In the genomic region with DNA sequence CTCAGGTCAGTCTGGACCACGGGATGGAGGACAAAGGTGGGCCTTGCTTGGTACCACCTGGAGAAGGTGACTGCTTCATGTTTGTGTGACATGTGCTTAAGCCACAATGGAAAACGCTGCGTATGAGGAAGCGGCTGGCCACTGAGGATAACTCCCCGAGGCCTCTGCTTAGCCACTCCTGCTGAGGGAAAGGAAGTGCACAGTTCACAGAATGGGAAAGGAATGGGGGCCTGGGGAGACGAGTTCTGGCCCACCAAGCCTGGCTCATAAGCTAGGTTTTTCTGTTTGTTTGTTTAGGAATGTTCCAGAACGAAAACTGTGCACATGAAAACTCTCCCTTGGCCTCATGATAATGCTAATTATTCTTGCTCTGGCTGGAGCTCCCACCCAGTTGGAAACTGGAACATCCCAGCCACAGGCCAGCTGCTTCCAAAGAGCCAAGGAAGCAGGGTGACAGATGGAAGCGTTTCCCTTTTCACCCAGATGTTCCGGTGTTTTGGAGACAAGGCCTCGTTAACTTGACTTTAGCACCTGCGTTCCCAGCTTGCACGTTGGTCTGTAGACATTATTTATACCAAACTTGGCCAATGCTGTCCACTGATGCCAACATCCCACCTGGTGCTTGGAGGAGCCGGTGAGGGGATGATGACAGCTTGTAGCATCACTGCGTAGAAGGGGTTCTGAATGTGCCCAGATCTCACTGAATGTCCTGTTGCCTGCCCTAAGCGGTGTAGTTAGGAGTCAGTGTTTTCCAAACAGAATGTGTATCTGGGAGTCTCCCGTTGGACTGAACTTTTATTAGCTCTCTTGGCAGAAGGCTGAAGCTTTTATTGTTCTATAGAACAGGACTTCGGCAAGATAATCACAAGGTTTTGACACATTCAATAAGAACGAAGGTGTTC, we compare ENCODE assay signal across 25 cellular contexts. TPM values are rescaled to one million over a fixed set of nuclear protein-coding genes. Genes with fewer than 3 reads are reported as not detected.
DNase-seq lines count a peak whose midpoint lies in the region; ATAC-seq, FAIRE-seq and TF ChIP-seq lines count a peak whose summit lies in the region.
"Had no signal": no experiment of that assay in that cellular context is flagged by ENCODE, and none has a peak within 500 bp of the region (broad histone marks: within the 10 kb centered on the region; RNA-seq: fewer than 3 reads in every experiment).

No MANE protein-coding gene starts in this region.

- H3K4me1 ChIP-seq in HepG2 (ENCODE audit: insufficient read depth, low read length) (no peaks in the 10 kb centered on the region), right lobe of liver (no peaks in the 10 kb centered on the region), muscle layer of colon (ENCODE audit: insufficient read depth, low read length) (peaks cover 24% of the 10 kb centered on the region)
- no peaks in the 10 kb centered on the region for H3K4me1 ChIP-seq in CD4-positive, alpha-beta memory T cell (ENCODE audit: insufficient read depth, low read length)
- H3K4me1 ChIP-seq: A549 had no signal

- no peak overlapping the region for H3K27ac Mint-ChIP-seq in CD4-positive, alpha-beta memory T cell
- no peak overlapping the region for H3K27ac Mint-ChIP-seq in activated CD4-positive, alpha-beta T cell treated with anti-CD3 and anti-CD28 coated beads, Interleukin-2, amount 10 ng/mL, durations not matched to agents 7 days and 5 days
- H3K27ac Mint-ChIP-seq: activated T-cell treated with anti-CD3 and anti-CD28 coated beads, Interleukin-2, amount 50 U/mL, for 24 hours; CD4-positive, alpha-beta T cell; HFFc6; nephron; stimulated activated naive B cell treated with anti-CD40 and anti-IgM and Interleukin-4, amounts not matched to agents 10 μg/mL and 1 μg/mL and 100 μg/mL, for 72 hours had no signal

- no peak overlapping the region for H3K4me3 Mint-ChIP-seq in CD4-positive, alpha-beta memory T cell
- H3K4me3 Mint-ChIP-seq in activated CD4-positive, alpha-beta T cell treated with anti-CD3 and anti-CD28 coated beads, Interleukin-2, amount 10 ng/mL, durations not matched to agents 7 days and 5 days = no peak overlapping the region
- H3K4me3 Mint-ChIP-seq: activated T-cell treated with anti-CD3 and anti-CD28 coated beads, Interleukin-2, amount 50 U/mL, for 24 hours; CD4-positive, alpha-beta T cell; central memory CD8-positive, alpha-beta T cell; HFFc6; nephron; stimulated activated naive B cell treated with anti-CD40 and anti-IgM and Interleukin-4, amounts not matched to agents 10 μg/mL and 1 μg/mL and 100 μg/mL, for 72 hours had no signal

- BruUV-seq in HepG2 (replicated peaks; lab: Mats Ljungman, UMichigan) = no TSS peak

- peaks cover 0 to 27% (median 16%) of the 10 kb centered on the region in 8 donors for H3K9me3 Mint-ChIP-seq in CD4-positive, alpha-beta memory T cell
- H3K9me3 Mint-ChIP-seq in activated CD4-positive, alpha-beta T cell treated with anti-CD3 and anti-CD28 coated beads, Interleukin-2, amount 10 ng/mL, durations not matched to agents 7 days and 5 days = peaks cover 9% of the 10 kb centered on the region

- in situ Hi-C loops in HepG2 (cut with HindIII; ENCODE audit: extremely low pct_ligation_motif_present, low pct_unique_long_range_greater_than_20kb) = loop anchor here (10.0 kb wide), 1 partner anchor 364 kb away; no protein-coding TSS in a partner anchor

- no peak for FAIRE-seq in HepG2 (lab: Jason Lieb, UNC)
- FAIRE-seq: A549, GM12892 had no signal

- H3K36me3 ChIP-seq in HepG2 (replicated peaks in 1 of 2; ENCODE audit: control insufficient read depth in 1 of 2, insufficient read depth in 2 of 2, low read length in 2 of 2) = no peaks in the 10 kb centered on the region
- no peaks in the 10 kb centered on the region for H3K36me3 ChIP-seq in right lobe of liver
- no peaks in the 10 kb centered on the region for H3K36me3 ChIP-seq in muscle layer of colon (ENCODE audit: insufficient read depth, low read length)
- no peaks in the 10 kb centered on the region for H3K36me3 ChIP-seq in CD4-positive, alpha-beta memory T cell (ENCODE audit: insufficient read depth, low read length)
- H3K36me3 ChIP-seq: ovary, WERI-Rb-1 had no signal

- peaks cover 5 to 6% of the 10 kb centered on the region in 2 donors for H3K27me3 Mint-ChIP-seq in CD4-positive, alpha-beta memory T cell
- H3K27me3 Mint-ChIP-seq in activated CD4-positive, alpha-beta T cell treated with anti-CD3 and anti-CD28 coated beads, Interleukin-2, amount 10 ng/mL, durations not matched to agents 7 days and 5 days = peaks cover 10% of the 10 kb centered on the region

- DNase-seq in HepG2 (ENCODE audit: low spot score) (no peak), right lobe of liver (no peak), fibroblast of villous mesenchyme (ENCODE audit: low read depth) (peak; percentile 19)
- DNase-seq in effector CD4-positive, alpha-beta T cell = no peak
- no peak for DNase-seq in CD4-positive, alpha-beta memory T cell
- no peak for DNase-seq in activated CD4-positive, alpha-beta T cell treated with anti-CD3 and anti-CD28 coated beads, Interleukin-2, amount 10 ng/mL, durations not matched to agents 7 days and 5 days
- DNase-seq: NCI-H187 treated with DMSO at 0.1 percent for 48 hours; NCI-H2227 treated with DMSO at 0.1 percent for 48 hours; ovary; stimulated activated naive B cell treated with anti-CD40 and anti-IgM and Interleukin-4, amounts not matched to agents 10 μg/mL and 1 μg/mL and 100 μg/mL, for 72 hours had no signal

- TF ChIP-seq CTCF in HepG2 (CRISPR knock-in tag; IDR thresholded peaks at IDR 0.05) (no peak), right lobe of liver (IDR thresholded peaks at IDR 0.05) (no peak), fibroblast of villous mesenchyme (IDR thresholded peaks at IDR 0.05; ENCODE audit: insufficient read depth, low read depth, low read length) (no peak)

- POLR2A ChIA-PET in HepG2 (lab: Yijun Ruan, JAX) = no interaction called here
- POLR2A ChIA-PET in CD4-positive, alpha-beta memory T cell (lab: Charles Lee; ENCODE audit: partially characterized antibody) = interaction anchor here (1.7 kb wide), 1 partner anchor 171 kb away, joined by 7 read pairs; a partner anchor contains a TSS
- POLR2A ChIA-PET in activated CD4-positive, alpha-beta T cell treated with anti-CD3 and anti-CD28 coated beads, Interleukin-2, amount 10 ng/mL, durations not matched to agents 7 days and 5 days (lab: Charles Lee) = no interaction called here

- H4K20me1 ChIP-seq in HepG2 (ENCODE audit: insufficient read depth, low read length) = no peaks in the 10 kb centered on the region

- no peak overlapping the region for H3K4me2 ChIP-seq in HepG2 (ENCODE audit: low read depth, low read length)
- H3K4me2 ChIP-seq: A549 had no signal

- H3K9ac ChIP-seq in HepG2 (ENCODE audit: insufficient read depth, low read depth, low read length) (no peak overlapping the region), muscle layer of colon (ENCODE audit: low read length) (peak overlapping the region; percentile 27)

- H2AFZ ChIP-seq in HepG2 (ENCODE audit: low read length) = no peak overlapping the region
- H2AFZ ChIP-seq: PC-9 had no signal

- H3K4me1 Mint-ChIP-seq in CD4-positive, alpha-beta memory T cell = peaks cover 0 to 6% (median 2%) of the 10 kb centered on the region in 4 donors
- peaks cover 2% of the 10 kb centered on the region for H3K4me1 Mint-ChIP-seq in activated CD4-positive, alpha-beta T cell treated with anti-CD3 and anti-CD28 coated beads, Interleukin-2, amount 10 ng/mL, durations not matched to agents 7 days and 5 days
- H3K4me1 Mint-ChIP-seq: central memory CD8-positive, alpha-beta T cell; nephron; stimulated activated naive B cell treated with anti-CD40 and anti-IgM and Interleukin-4, amounts not matched to agents 10 μg/mL and 1 μg/mL and 100 μg/mL, for 72 hours had no signal

- peaks cover 1 to 13% of the 10 kb centered on the region in 2 donors for H3K36me3 Mint-ChIP-seq in CD4-positive, alpha-beta memory T cell
- H3K36me3 Mint-ChIP-seq in activated CD4-positive, alpha-beta T cell treated with anti-CD3 and anti-CD28 coated beads, Interleukin-2, amount 10 ng/mL, durations not matched to agents 7 days and 5 days (ENCODE audit: low read depth) = no peaks in the 10 kb centered on the region

- TF ChIP-seq RAD21 in HepG2 (CRISPR knock-in tag; IDR thresholded peaks at IDR 0.05) = no peak

- H3K9me3 ChIP-seq in HepG2 (ENCODE audit: low read length) = peaks cover 10% of the 10 kb centered on the region
- H3K9me3 ChIP-seq in right lobe of liver = no peaks in the 10 kb centered on the region
- H3K9me3 ChIP-seq in muscle layer of colon (ENCODE audit: low read length) = peaks cover 2% of the 10 kb centered on the region
- H3K9me3 ChIP-seq in CD4-positive, alpha-beta memory T cell (ENCODE audit: control insufficient read depth in 1 of 2, low read length in 2 of 2) = peaks cover 0 to 2% of the 10 kb centered on the region in 2 donors
- H3K9me3 ChIP-seq: ovary had no signal

- CTCF ChIA-PET in HepG2 (lab: Yijun Ruan, JAX; ENCODE audit: low intra/inter-chr PET ratio, low total read pairs) = interaction anchor here (1.1 to 1.8 kb wide), 2 partner anchors 358 to 372 kb away, joined by 7 to 12 read pairs; a partner anchor contains a TSS
- CTCF ChIA-PET in CD4-positive, alpha-beta memory T cell (lab: Charles Lee; ENCODE audit: partially characterized antibody) = interaction anchor here (0.6 to 1.7 kb wide), 6 partner anchors 15 to 372 kb away, joined by 3 to 9 read pairs (median 5); a partner anchor contains a TSS
- CTCF ChIA-PET in activated CD4-positive, alpha-beta T cell treated with anti-CD3 and anti-CD28 coated beads, Interleukin-2, amount 10 ng/mL, durations not matched to agents 7 days and 5 days (lab: Charles Lee) = interaction anchor here (0.6 to 1.6 kb wide), 6 partner anchors 33 to 360 kb away, joined by 3 to 5 read pairs (median 3); no protein-coding TSS in a partner anchor

- H3K27ac ChIP-seq in HepG2 (ENCODE audit: extremely low read length, insufficient read depth, low read length) (no peak overlapping the region), right lobe of liver (no peak overlapping the region), muscle layer of colon (ENCODE audit: low read depth, low read length) (peak overlapping the region; percentile 78)
- no peak overlapping the region for H3K27ac ChIP-seq in CD4-positive, alpha-beta memory T cell (ENCODE audit: low read depth, low read length)
- H3K27ac ChIP-seq: A549, ovary, PC-9, WERI-Rb-1 had no signal

- no peaks in the 10 kb centered on the region for H3K79me2 ChIP-seq in HepG2 (ENCODE audit: insufficient read depth, low read length)

- intact Hi-C loops in HepG2 (cut with micrococcal nuclease; ENCODE audit: unreplicated experiment) = no loop called here
- intact Hi-C loops in right lobe of liver (cut with DNase I) = loop anchor here in 1 of 2 donors (10.0 kb wide), 1 partner anchor 374 kb away; a partner anchor contains a TSS
- intact Hi-C loops in CD4-positive, alpha-beta memory T cell (cut with micrococcal nuclease) = no loop called here

- H3K27me3 ChIP-seq in HepG2 (ENCODE audit: control insufficient read depth in 1 of 2, insufficient read depth in 2 of 2, low read length in 2 of 2) = peaks cover 0 to 21% of the 10 kb centered on the region in 2 experiments; a peak in 1 of 5 replicates
- no peaks in the 10 kb centered on the region for H3K27me3 ChIP-seq in right lobe of liver
- no peaks in the 10 kb centered on the region for H3K27me3 ChIP-seq in muscle layer of colon (ENCODE audit: control insufficient read depth in 1 of 2, insufficient read depth in 2 of 2, low read length in 2 of 2)
- no peaks in the 10 kb centered on the region for H3K27me3 ChIP-seq in CD4-positive, alpha-beta memory T cell (ENCODE audit: insufficient read depth, low read length)
- H3K27me3 ChIP-seq: ovary had no signal

- ATAC-seq in HepG2 = no peak
- no peak for ATAC-seq in right lobe of liver
- no peak for ATAC-seq in GM19455 (IDR thresholded peaks at IDR 0.05; ENCODE audit: unreplicated experiment)
- ATAC-seq: A549 had no signal

- TF ChIP-seq EP300 in HepG2 (IDR thresholded peaks at IDR 0.05; ENCODE audit: low read depth in 2 of 2, low read length in 2 of 2) (no peak), HepG2 (CRISPR knock-in tag; IDR thresholded peaks at IDR 0.05; ENCODE audit: borderline replicate concordance) (no peak)

- TF ChIP-seq POLR2A in HepG2 (IDR thresholded peaks at IDR 0.05; ENCODE audit: insufficient read depth in 1 of 2, low read depth in 2 of 2, low read length in 2 of 2) = no peak
- TF ChIP-seq POLR2A in right lobe of liver (IDR thresholded peaks at IDR 0.05) = no peak

- 48% methylated on average over 18 of the region's 18 CpGs for WGBS in HepG2 (ENCODE audit: low lambda C conversion rate)
- 52% methylated on average over 12 of the region's 18 CpGs for WGBS in right lobe of liver (ENCODE audit: insufficient coverage, low coverage, low lambda C conversion rate, missing lambda C conversion rate)

- H3K4me3 ChIP-seq in HepG2 (replicated peaks in 1 of 3; ENCODE audit: insufficient read depth in 1 of 3, low read depth in 2 of 3, low read length in 3 of 3) (no peak overlapping the region), right lobe of liver (no peak overlapping the region), fibroblast of villous mesenchyme (ENCODE audit: low read depth, low read length) (no peak overlapping the region), muscle layer of colon (ENCODE audit: low read depth in 1 of 2, low read length in 2 of 2) (peak overlapping the region in 1 of 2 donors; percentile 3)
- H3K4me3 ChIP-seq in CD4-positive, alpha-beta memory T cell (ENCODE audit: low read length in 2 of 2) = no peak overlapping the region
- H3K4me3 ChIP-seq: A549, ovary, PC-9 had no signal

RNA-seq across cellular contexts. Expression of a gene that starts 34.5 kb away (rescaled TPM):
- not detected in 2 replicates for total RNA-seq in HepG2 (2016; rRNA removed; fragmentation: Illumina TruSeq; extraction: Trizol)
- total RNA-seq in HepG2 (2016; cell fraction: cytosol; rRNA removed; fragmentation: Illumina TruSeq; extraction: Trizol; ENCODE audit: low read depth) = not detected in 2 replicates
- not detected in 2 replicates for total RNA-seq in HepG2 (2016; cell fraction: insoluble cytoplasmic fraction; rRNA removed; fragmentation: Illumina TruSeq; extraction: Trizol)
- not detected in 2 replicates for total RNA-seq in HepG2 (2016; cell fraction: membrane; rRNA removed; fragmentation: Illumina TruSeq; extraction: Trizol)
- total RNA-seq in HepG2 (2016; cell fraction: nucleus; rRNA removed; fragmentation: Illumina TruSeq; extraction: Trizol) = not detected in 2 replicates
- not detected in 2 replicates for polyA plus RNA-seq in HepG2 (2011; rRNA removed)
- not detected in 2 replicates for polyA plus RNA-seq in HepG2 (2011; cell fraction: cytosol; rRNA removed)
- not detected in 2 replicates for polyA plus RNA-seq in HepG2 (2011; cell fraction: nucleus; rRNA removed)
- polyA plus RNA-seq in HepG2 (2012) = not detected in 2 replicates
- polyA plus RNA-seq in HepG2 (2016; cell fraction: cytosol; fragmentation: Illumina TruSeq; extraction: Trizol; ENCODE audit: low read depth) = not detected in 2 replicates
- polyA plus RNA-seq in HepG2 (2016; cell fraction: insoluble cytoplasmic fraction; fragmentation: Illumina TruSeq; extraction: Trizol; ENCODE audit: low read depth) = not detected in 2 replicates
- not detected in 2 replicates for polyA plus RNA-seq in HepG2 (2016; cell fraction: membrane; fragmentation: Illumina TruSeq; extraction: Trizol; ENCODE audit: low read depth)
- not detected in 2 replicates for polyA plus RNA-seq in HepG2 (2016; cell fraction: nucleus; fragmentation: Illumina TruSeq; extraction: Trizol; ENCODE audit: insufficient read depth, low read depth)
- polyA minus RNA-seq in HepG2 (2011; rRNA and poly(A)+ RNA removed; ENCODE audit: low replicate concordance) = 0.09 TPM in 1 of 2 replicates, not detected in the other
- not detected in 2 replicates for polyA minus RNA-seq in HepG2 (2011; cell fraction: cytosol; rRNA and poly(A)+ RNA removed)
- polyA minus RNA-seq in HepG2 (2011; cell fraction: nucleus; rRNA and poly(A)+ RNA removed) = not detected in 2 replicates
- under 1 TPM in 1 of 6 experiments, not detected in 5; 0.04 TPM for total RNA-seq in right lobe of liver
- 0.86 and 2.9 TPM in 2 replicates for total RNA-seq in fibroblast of villous mesenchyme
- not detected for total RNA-seq in CD4-positive, alpha-beta memory T cell
- under 1 TPM in 1 of 2 donors, not detected in 1; 0.11 TPM for polyA plus RNA-seq in CD4-positive, alpha-beta memory T cell
- total RNA-seq in activated CD4-positive, alpha-beta T cell treated with anti-CD3 and anti-CD28 coated beads, Interleukin-2, amount 10 ng/mL, durations not matched to agents 7 days and 5 days = not detected
- total RNA-seq: activated CD8-positive, alpha-beta memory T cell treated with anti-CD3 and anti-CD28 coated beads for 36 hours; CD4-positive, alpha-beta T cell; liver; T-helper 2 cell treated with Interferon-gamma antibody and Interleukin-4, amounts not matched to agents 100 ng/mL and 5 ng/mL, for 36 hours; temporal lobe had no signal
- polyA plus RNA-seq: A549 had no signal
